ENCODE assay signal across 24 cellular contexts in genomic region chr13:59856281-59856810, GRCh38.
"Had no signal": no experiment of that assay in that cellular context is flagged by ENCODE, and none has a peak within 500 bp of the region (broad histone marks: within the 10 kb centered on the region; RNA-seq: fewer than 3 reads in every experiment).

No MANE protein-coding gene starts in this region.

- ATAC-seq: activated CD8-positive, alpha-beta T cell treated with anti-CD3 and anti-CD28 coated beads for 36 hours; activated naive CD8-positive, alpha-beta T cell treated with anti-CD3 and anti-CD28 coated beads, Interleukin-2, amount 50 U/mL, for 24 hours; naive thymus-derived CD8-positive, alpha-beta T cell; pancreas; WTC11 had no signal

- H3K36me3 ChIP-seq: breast epithelium, pancreas, prostate gland, spleen, tibial nerve had no signal

- H3K4me3 ChIP-seq: breast epithelium, pancreas, prostate gland, spleen, tibial nerve had no signal

- H3K9me3 ChIP-seq: breast epithelium, pancreas, prostate gland, spleen, tibial nerve had no signal

- H3K27ac ChIP-seq: breast epithelium, pancreas, prostate gland, spleen, tibial nerve had no signal

- FAIRE-seq: endometrium, keratinocyte had no signal

- DNase-seq: activated CD4-positive, alpha-beta T cell treated with anti-CD3 and anti-CD28 coated beads for 1 hour; activated CD4-positive, alpha-beta T cell treated with anti-CD3 and anti-CD28 coated beads, Interleukin-2, amount 10 ng/mL, durations not matched to agents 7 days and 5 days; activated CD8-positive, alpha-beta T cell treated with anti-CD3 and anti-CD28 coated beads for 36 hours; activated naive CD8-positive, alpha-beta T cell treated with anti-CD3 and anti-CD28 coated beads, Interleukin-2, amount 50 U/mL, for 24 hours; activated T-cell treated with anti-CD3 and anti-CD28 coated beads, Interleukin-2, amount 50 U/mL, for 48 hours; central memory CD4-positive, alpha-beta T cell; effector CD4-positive, alpha-beta T cell; erythroblast; foreskin fibroblast; head of caudate nucleus; hippocampal formation; midbrain; naive thymus-derived CD8-positive, alpha-beta T cell; nucleus accumbens; pancreas; spleen; stimulated activated naive CD4-positive, alpha-beta T cell treated with Interleukin-2 at 50 U/mL for 16 hours; T-helper 9 cell had no signal

- H3K4me1 ChIP-seq: breast epithelium, pancreas, prostate gland, spleen, tibial nerve had no signal

- H3K27me3 ChIP-seq: breast epithelium, pancreas, spleen, tibial nerve had no signal
